Comparison of ENCODE assay signal across 14 cellular contexts in the genomic region with DNA sequence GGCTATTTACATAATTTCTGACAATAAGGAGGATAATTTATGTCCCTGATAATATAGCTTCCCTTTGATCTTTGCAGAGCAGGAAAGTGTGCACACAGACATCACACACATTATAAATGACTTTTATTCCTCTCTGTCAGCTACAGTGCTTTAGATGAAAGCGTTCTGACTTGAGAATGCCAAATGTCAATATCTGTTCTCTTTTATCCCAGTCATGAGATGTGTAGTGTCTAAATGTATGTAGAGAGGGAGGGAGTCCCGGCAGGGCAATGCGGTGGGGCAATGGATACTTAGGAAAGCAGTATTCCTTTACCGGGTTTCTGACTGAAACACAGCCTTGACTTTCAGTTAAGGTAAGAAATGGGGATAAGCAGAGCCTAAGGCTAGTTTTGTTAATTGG.
A peak's percentile ranks its signal among the peaks of the same experiment; 100 is the strongest.
DNase-seq lines count a peak whose midpoint lies in the region; ATAC-seq, FAIRE-seq and TF ChIP-seq lines count a peak whose summit lies in the region.
"Had no signal": no experiment of that assay in that cellular context is flagged by ENCODE, and none has a peak within 500 bp of the region (broad histone marks: within the 10 kb centered on the region; RNA-seq: fewer than 3 reads in every experiment).

No MANE protein-coding gene starts in this region.

- 22% methylated on average over 4 of the region's 4 CpGs for WGBS in HepG2 (ENCODE audit: low lambda C conversion rate)
- 93% methylated on average over 4 of the region's 4 CpGs for whole genome bisulfite sequencing in right lobe of liver (ENCODE audit: insufficient coverage, low coverage, low lambda C conversion rate, missing lambda C conversion rate)
- WGBS in hepatocyte (ENCODE audit: low lambda C conversion rate, missing lambda C conversion rate): 15% methylated on average over 4 of the region's 4 CpGs

- H3K27me3 ChIP-seq in HepG2 (ENCODE audit: control insufficient read depth in 1 of 2, insufficient read depth in 2 of 2, low read length in 2 of 2) (no peaks in the 10 kb centered on the region), right lobe of liver (no peaks in the 10 kb centered on the region), hepatocyte (no peaks in the 10 kb centered on the region)

- TF ChIP-seq RAD21 in HepG2 (CRISPR knock-in tag; IDR thresholded peaks at IDR 0.05): no peak

- ATAC-seq in HepG2 (peak; percentile 63), right lobe of liver (no peak)
- ATAC-seq: CD8-positive, alpha-beta T cell; HCT116 had no signal

- no peaks in the 10 kb centered on the region for H3K79me2 ChIP-seq in HepG2 (ENCODE audit: insufficient read depth, low read length)
- no peaks in the 10 kb centered on the region for H3K79me2 ChIP-seq in hepatocyte

- no peaks in the 10 kb centered on the region for H3K27me3 Mint-ChIP-seq in type B pancreatic cell

- FAIRE-seq in HepG2 (lab: Jason Lieb, UNC) (no peak), kidney (lab: Jason Lieb, UNC) (no peak)
- FAIRE-seq: H54 had no signal

- TF ChIP-seq CTCF in HepG2 (CRISPR knock-in tag; IDR thresholded peaks at IDR 0.05) (no peak), right lobe of liver (IDR thresholded peaks at IDR 0.05) (no peak), hepatocyte (IDR thresholded peaks at IDR 0.05; ENCODE audit: poor library complexity) (no peak), type B pancreatic cell (conservative IDR thresholded peaks at IDR 0.05) (no peak), kidney (IDR thresholded peaks at IDR 0.05; ENCODE audit: borderline replicate concordance, extremely low read depth, insufficient read depth) (no peak)

- peak; percentile 27 for DNase-seq in DMS53 (lab: John Stamatoyannopoulos, UW)
- no peak for DNase-seq in DMS53 treated with DMSO at 0.1 percent for 48 hours (lab: John Stamatoyannopoulos, UW; ENCODE audit: unreplicated experiment)
- DNase-seq in HepG2 (ENCODE audit: low spot score): peak; percentile 77
- DNase-seq in right lobe of liver: no peak
- DNase-seq in hepatocyte (ENCODE audit: low spot score): peak; percentile 8
- no peak for DNase-seq in type B pancreatic cell (ENCODE audit: extremely low spot score, unreplicated experiment)
- no peak for DNase-seq in kidney
- DNase-seq in NCI-H1105 treated with DMSO at 0.1 percent for 48 hours (lab: John Stamatoyannopoulos, UW): no peak
- DNase-seq: CD8-positive, alpha-beta T cell; COR-L47 had no signal

- H3K36me3 ChIP-seq in HepG2 (replicated peaks in 1 of 2; ENCODE audit: control insufficient read depth in 1 of 2, insufficient read depth in 2 of 2, low read length in 2 of 2) (no peaks in the 10 kb centered on the region), right lobe of liver (no peaks in the 10 kb centered on the region), hepatocyte (replicated peaks; ENCODE audit: insufficient read depth, low read depth) (no peaks in the 10 kb centered on the region), kidney (ENCODE audit: control insufficient read depth in 1 of 2, insufficient read depth in 2 of 2, low read length in 2 of 2) (no peaks in the 10 kb centered on the region)

- no peak for TF ChIP-seq POLR2A in HepG2 (IDR thresholded peaks at IDR 0.05; ENCODE audit: insufficient read depth in 1 of 2, low read depth in 2 of 2, low read length in 2 of 2)
- TF ChIP-seq POLR2A in right lobe of liver (IDR thresholded peaks at IDR 0.05): no peak

- CTCF ChIA-PET in HepG2 (lab: Yijun Ruan, JAX; ENCODE audit: low intra/inter-chr PET ratio, low total read pairs): no interaction called here

- TF ChIP-seq EP300 in HepG2 (IDR thresholded peaks at IDR 0.05; ENCODE audit: low read depth in 2 of 2, low read length in 2 of 2): peak in 1 of 2 experiments; percentile 53; a peak in 1 of 4 replicates
- TF ChIP-seq EP300 in HepG2 (CRISPR knock-in tag; IDR thresholded peaks at IDR 0.05; ENCODE audit: borderline replicate concordance): peak; percentile 43; the same call in 1 of the 2 replicates

- H3K4me1 Mint-ChIP-seq in type B pancreatic cell (ENCODE audit: unreplicated experiment): peaks cover 13% of the 10 kb centered on the region
- H3K4me1 Mint-ChIP-seq: CD14-positive monocyte had no signal

- no peak overlapping the region for H3K4me3 ChIP-seq in HepG2 (replicated peaks in 1 of 3; ENCODE audit: insufficient read depth in 1 of 3, low read depth in 2 of 3, low read length in 3 of 3)
- H3K4me3 ChIP-seq in right lobe of liver: no peak overlapping the region
- no peak overlapping the region for H3K4me3 ChIP-seq in hepatocyte
- H3K4me3 ChIP-seq in kidney (ENCODE audit: low read length in 2 of 2): no peak overlapping the region

- H3K9me3 Mint-ChIP-seq in type B pancreatic cell: peaks cover 4% of the 10 kb centered on the region
- H3K9me3 Mint-ChIP-seq: CD8-positive, alpha-beta T cell had no signal

- no peaks in the 10 kb centered on the region for H4K20me1 ChIP-seq in HepG2 (ENCODE audit: insufficient read depth, low read length)
- no peaks in the 10 kb centered on the region for H4K20me1 ChIP-seq in hepatocyte (ENCODE audit: insufficient read depth, poor library complexity, severe bottlenecking)

- no peaks in the 10 kb centered on the region for H3K9me2 ChIP-seq in hepatocyte (replicated peaks; ENCODE audit: insufficient read depth)

- H3K9me3 ChIP-seq in HepG2 (ENCODE audit: low read length): no peaks in the 10 kb centered on the region
- no peaks in the 10 kb centered on the region for H3K9me3 ChIP-seq in right lobe of liver
- H3K9me3 ChIP-seq in hepatocyte (ENCODE audit: low read depth): no peaks in the 10 kb centered on the region
- no peaks in the 10 kb centered on the region for H3K9me3 ChIP-seq in kidney (ENCODE audit: control insufficient read depth in 1 of 2, low read length in 2 of 2)

- H3K4me3 Mint-ChIP-seq in type B pancreatic cell: peak overlapping the region; percentile 40
- H3K4me3 Mint-ChIP-seq: CD8-positive, alpha-beta T cell had no signal

- no peaks in the 10 kb centered on the region for H3K36me3 Mint-ChIP-seq in type B pancreatic cell
- H3K36me3 Mint-ChIP-seq: CD14-positive monocyte; CD8-positive, alpha-beta T cell had no signal

- no TSS peak for BruUV-seq in HepG2 (replicated peaks; lab: Mats Ljungman, UMichigan)

- in situ Hi-C loops in HepG2 (cut with HindIII; ENCODE audit: extremely low pct_ligation_motif_present, low pct_unique_long_range_greater_than_20kb): loop anchor here (10.0 kb wide), 1 partner anchor 63 kb away; no protein-coding TSS in a partner anchor

- peak overlapping the region; percentile 17 for H3K27ac Mint-ChIP-seq in type B pancreatic cell
- H3K27ac Mint-ChIP-seq: CD14-positive monocyte; CD8-positive, alpha-beta T cell had no signal

- no peak overlapping the region for H3K27ac ChIP-seq in HepG2 (ENCODE audit: extremely low read length, insufficient read depth, low read length)
- H3K27ac ChIP-seq in right lobe of liver: no peak overlapping the region
- no peak overlapping the region for H3K27ac ChIP-seq in hepatocyte
- H3K27ac ChIP-seq in kidney (ENCODE audit: low read depth in 2 of 2, low read length in 2 of 2): no peak overlapping the region
- H3K27ac ChIP-seq: 22Rv1 had no signal

- H2AFZ ChIP-seq in HepG2 (ENCODE audit: low read length) (no peak overlapping the region), hepatocyte (peak overlapping the region; percentile 2)

- intact Hi-C loops in HepG2 (cut with micrococcal nuclease; ENCODE audit: unreplicated experiment): loop anchor here (10.0 kb wide), 1 partner anchor 63 kb away; no protein-coding TSS in a partner anchor
- intact Hi-C loops in right lobe of liver (cut with DNase I): no loop called here
- intact Hi-C loops in kidney (cut with DNase I): no loop called here

- peaks cover 23% of the 10 kb centered on the region for H3K4me1 ChIP-seq in HepG2 (ENCODE audit: insufficient read depth, low read length)
- H3K4me1 ChIP-seq in right lobe of liver: no peaks in the 10 kb centered on the region
- no peaks in the 10 kb centered on the region for H3K4me1 ChIP-seq in hepatocyte (ENCODE audit: insufficient read depth)
- no peaks in the 10 kb centered on the region for H3K4me1 ChIP-seq in kidney (ENCODE audit: control insufficient read depth in 1 of 2, insufficient read depth in 1 of 2, low read depth in 1 of 2, low read length in 2 of 2)

- POLR2A ChIA-PET in HepG2 (lab: Yijun Ruan, JAX): no interaction called here

- H3K9ac ChIP-seq in HepG2 (ENCODE audit: insufficient read depth, low read depth, low read length): no peak overlapping the region
- no peak overlapping the region for H3K9ac ChIP-seq in kidney (ENCODE audit: low read length in 2 of 2)

- H3K4me2 ChIP-seq in HepG2 (ENCODE audit: low read depth, low read length): no peak overlapping the region
- H3K4me2 ChIP-seq in hepatocyte: peak overlapping the region; percentile 8

TF ChIP-seq in HepG2, 621 proteins besides CTCF, POLR2A, EP300 and RAD21 (continues in another document):
- TF ChIP-seq ZNF660 (CRISPR knock-in tag; IDR thresholded peaks at IDR 0.05; ENCODE audit: borderline replicate concordance, low read depth) (no peak), ERF (CRISPR knock-in tag; IDR thresholded peaks at IDR 0.05) (no peak), ELF4 (CRISPR knock-in tag; IDR thresholded peaks at IDR 0.05; ENCODE audit: borderline replicate concordance) (no peak), ISL2 (CRISPR knock-in tag; IDR thresholded peaks at IDR 0.05) (peak; percentile 59; the same call in 1 of the 2 replicates), ATF7 (IDR thresholded peaks at IDR 0.05) (no peak), ATF7 (CRISPR knock-in tag; IDR thresholded peaks at IDR 0.05) (no peak), SAP130 (CRISPR knock-in tag; IDR thresholded peaks at IDR 0.05; ENCODE audit: low read depth) (peak; percentile 28; the same call in 1 of the 2 replicates), SOX13 (IDR thresholded peaks at IDR 0.05) (no peak), SOX13 (CRISPR knock-in tag; conservative IDR thresholded peaks at IDR 0.05 in 1 of 2, IDR thresholded peaks at IDR 0.05 in 1 of 2) (0 out of 4 replicates have a peak, but pooled peaks of 1 of the 2 experiments have one; percentile 23)
- TF ChIP-seq, protein P1, sequence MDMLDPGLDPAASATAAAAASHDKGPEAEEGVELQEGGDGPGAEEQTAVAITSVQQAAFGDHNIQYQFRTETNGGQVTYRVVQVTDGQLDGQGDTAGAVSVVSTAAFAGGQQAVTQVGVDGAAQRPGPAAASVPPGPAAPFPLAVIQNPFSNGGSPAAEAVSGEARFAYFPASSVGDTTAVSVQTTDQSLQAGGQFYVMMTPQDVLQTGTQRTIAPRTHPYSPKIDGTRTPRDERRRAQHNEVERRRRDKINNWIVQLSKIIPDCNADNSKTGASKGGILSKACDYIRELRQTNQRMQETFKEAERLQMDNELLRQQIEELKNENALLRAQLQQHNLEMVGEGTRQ (IDR thresholded peaks at IDR 0.05; ENCODE audit: low read depth, low read length): no peak
- TF ChIP-seq, protein P1 (CRISPR knock-in tag; IDR thresholded peaks at IDR 0.05; ENCODE audit: borderline replicate concordance): no peak

Comparison
In these comparisons a context has a peak if more than half of its experiments do, and no peak if none do; other contexts are left out.
1. DNase-seq: peak in DMS53 (single experiment), HepG2 (single experiment) and hepatocyte (single experiment); none in DMS53 treated with DMSO at 0.1 percent for 48 hours (single experiment), right lobe of liver (0 of 3), type B pancreatic cell (single experiment), kidney (single experiment) and NCI-H1105 treated with DMSO at 0.1 percent for 48 hours (single experiment).